Comparison of ENCODE assay signal across 23 cellular contexts in the genomic region with DNA sequence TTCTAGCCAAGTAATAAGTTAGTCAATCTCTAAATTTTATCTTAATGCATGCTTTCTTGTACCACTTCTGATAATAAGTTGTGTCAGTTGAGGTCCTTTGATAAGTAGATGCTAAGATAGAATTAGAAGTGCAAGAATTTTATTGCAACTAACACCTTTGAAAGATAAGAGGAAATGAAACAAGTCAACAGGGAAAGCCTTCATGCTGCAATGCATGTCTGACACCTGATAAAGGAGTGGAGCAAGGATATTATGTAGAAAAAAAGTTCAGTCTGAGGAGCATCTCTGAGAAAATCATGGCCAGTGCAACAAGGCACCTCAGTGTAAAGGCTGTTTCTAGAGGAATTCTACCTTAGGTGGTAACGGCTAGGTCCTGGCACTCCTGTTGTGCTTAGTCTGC.
"Had no signal": no experiment of that assay in that cellular context is flagged by ENCODE, and none has a peak within 500 bp of the region (broad histone marks: within the 10 kb centered on the region; RNA-seq: fewer than 3 reads in every experiment).

No MANE protein-coding gene starts in this region.

- H3K4me3 ChIP-seq: dorsolateral prefrontal cortex, esophagus muscularis mucosa, hepatocyte, smooth muscle cell, testis, upper lobe of left lung had no signal

- H3K9me3 ChIP-seq: esophagus muscularis mucosa, testis, upper lobe of left lung had no signal

- H3K27me3 ChIP-seq: esophagus muscularis mucosa, hepatocyte, testis, upper lobe of left lung had no signal

- H3K36me3 ChIP-seq: esophagus muscularis mucosa, upper lobe of left lung had no signal

- FAIRE-seq: frontal cortex had no signal

- H3K27ac ChIP-seq: dorsolateral prefrontal cortex, esophagus muscularis mucosa, hepatocyte, testis, upper lobe of left lung had no signal

- DNase-seq: activated CD4-positive, alpha-beta T cell treated with anti-CD3 and anti-CD28 coated beads, Interleukin-2, amount 50 U/mL, for 4 hours; activated CD8-positive, alpha-beta memory T cell treated with anti-CD3 and anti-CD28 coated beads for 24 hours; activated CD8-positive, alpha-beta memory T cell treated with anti-CD3 and anti-CD28 coated beads, Interleukin-2, amount 50 U/mL, for 4 hours; activated T-cell treated with anti-CD3 and anti-CD28 coated beads, Interleukin-2, amount 50 U/mL, for 24 hours; aorta; dorsolateral prefrontal cortex; effector memory CD8-positive, alpha-beta T cell; glutamatergic neuron; left ventricle myocardium superior; mammary epithelial cell; occipital lobe; stimulated activated CD4-positive, alpha-beta T cell treated with anti-CD3 and anti-CD28 coated beads, Interleukin-15, amount 100 ng/mL, for 24 hours; stimulated activated naive B cell treated with anti-CD40 and anti-IgM and Interleukin-4, amounts not matched to agents 10 μg/mL and 1 μg/mL and 100 μg/mL, for 72 hours; T-helper 9 cell; testis; upper lobe of left lung had no signal

- H3K4me1 ChIP-seq: esophagus muscularis mucosa, testis, upper lobe of left lung had no signal

- ATAC-seq: activated naive CD4-positive, alpha-beta T cell treated with anti-CD3 and anti-CD28 coated beads, Interleukin-2, amount 50 U/mL, for 72 hours; activated T-helper 17 cell treated with anti-CD3 and anti-CD28 coated beads, Interleukin-2, amount 50 U/mL, for 72 hours; effector memory CD8-positive, alpha-beta T cell; left ventricle myocardium superior; sciatic nerve; stimulated activated naive B cell treated with anti-CD40 and anti-IgM and Interleukin-4, amounts not matched to agents 10 μg/mL and 1 μg/mL and 100 μg/mL, for 72 hours had no signal
